Comparison of ENCODE assay signal across 27 cellular contexts in the genomic region with DNA sequence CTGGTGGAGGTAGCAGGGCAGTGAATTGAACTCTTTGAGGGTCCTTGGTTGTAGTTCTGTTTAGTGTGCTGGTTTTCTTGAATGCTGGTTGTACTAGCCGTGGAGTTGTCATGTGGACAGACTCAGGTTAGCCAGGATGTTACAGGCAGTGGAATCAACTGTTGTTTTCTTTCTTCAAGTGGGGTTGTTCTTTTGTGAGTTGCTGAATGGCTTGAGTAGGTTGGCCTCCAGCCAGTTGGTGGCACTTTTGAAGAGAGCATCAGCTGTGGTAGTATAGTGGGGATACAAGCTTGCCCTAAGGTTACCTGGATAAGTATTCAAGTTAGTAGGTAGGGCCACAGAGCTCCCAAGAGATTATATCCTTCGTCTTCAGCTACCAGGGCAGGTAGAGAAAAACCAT. TPM values are rescaled to one million over a fixed set of nuclear protein-coding genes. Genes with fewer than 3 reads are reported as not detected.
"Had no signal": no experiment of that assay in that cellular context is flagged by ENCODE, and none has a peak within 500 bp of the region (broad histone marks: within the 10 kb centered on the region; RNA-seq: fewer than 3 reads in every experiment).

No MANE protein-coding gene starts in this region.

- H3K4me1 ChIP-seq: breast epithelium, gastrocnemius medialis, prostate gland, testis, upper lobe of left lung, vagina had no signal

- H3K4me3 ChIP-seq: breast epithelium, gastrocnemius medialis, hepatocyte, ovary, prostate gland, skin epidermis, testis, upper lobe of left lung, vagina had no signal

- H3K36me3 ChIP-seq: breast epithelium, gastrocnemius medialis, ovary, prostate gland, upper lobe of left lung, vagina had no signal

- H3K9me3 ChIP-seq: breast epithelium, gastrocnemius medialis, ovary, testis, upper lobe of left lung, vagina had no signal

- H3K27me3 Mint-ChIP-seq: dendritic cell treated with granulocyte-macrophage colony-stimulating factor and Interleukin-4, amounts not matched to agents 40 ng/mL and 50 ng/mL, for 4 days had no signal

- H3K36me3 Mint-ChIP-seq: activated naive CD4-positive, alpha-beta T cell treated with anti-CD3 and anti-CD28 coated beads, Interleukin-2, amount 50 U/mL, for 72 hours had no signal

- H3K27ac Mint-ChIP-seq: activated naive CD4-positive, alpha-beta T cell treated with anti-CD3 and anti-CD28 coated beads, Interleukin-2, amount 50 U/mL, for 72 hours; activated T-cell treated with anti-CD3 and anti-CD28 coated beads, Interleukin-2, amount 50 U/mL, for 72 hours; dendritic cell treated with granulocyte-macrophage colony-stimulating factor and Interleukin-4, amounts not matched to agents 40 ng/mL and 50 ng/mL, for 4 days; T-helper 2 cell treated with Interferon-gamma antibody and Interleukin-4, amounts not matched to agents 5 μg/mL and 100 μg/mL, for 36 hours had no signal

- H3K27me3 ChIP-seq: breast epithelium, gastrocnemius medialis, hepatocyte, ovary, testis, upper lobe of left lung, vagina had no signal

- H3K9me3 Mint-ChIP-seq: T-helper 2 cell treated with Interferon-gamma antibody and Interleukin-4, amounts not matched to agents 5 μg/mL and 100 μg/mL, for 36 hours had no signal

- H3K4me3 Mint-ChIP-seq: activated T-cell treated with anti-CD3 and anti-CD28 coated beads, Interleukin-2, amount 50 U/mL, for 72 hours; dendritic cell treated with granulocyte-macrophage colony-stimulating factor and Interleukin-4, amounts not matched to agents 40 ng/mL and 50 ng/mL, for 4 days; nephron; T-helper 2 cell treated with Interferon-gamma antibody and Interleukin-4, amounts not matched to agents 5 μg/mL and 100 μg/mL, for 36 hours had no signal

- ATAC-seq: activated naive CD4-positive, alpha-beta T cell treated with anti-CD3 and anti-CD28 coated beads, Interleukin-2, amount 50 U/mL, for 72 hours; activated T-cell treated with anti-CD3 and anti-CD28 coated beads, Interleukin-2, amount 50 U/mL, for 72 hours; gastrocnemius medialis; sciatic nerve; stimulated activated naive CD8-positive, alpha-beta T cell treated with anti-CD3 and anti-CD28 coated beads, Interleukin-15, Interleukin-2, amounts not matched to agents 100 U/mL and 50 U/mL, for 24 hours had no signal

- DNase-seq: activated CD4-positive, alpha-beta T cell treated with anti-CD3 and anti-CD28 coated beads for 4 hours; activated CD4-positive, alpha-beta T cell treated with anti-CD3 and anti-CD28 coated beads, Interleukin-2, amount 50 U/mL, for 4 hours; activated naive CD4-positive, alpha-beta T cell; activated T-cell treated with anti-CD3 and anti-CD28 coated beads for 4 hours; activated T-cell treated with anti-CD3 and anti-CD28 coated beads, Interleukin-2, amount 50 U/mL, for 72 hours; central memory CD4-positive, alpha-beta T cell; effector CD4-positive, alpha-beta T cell; gastrocnemius medialis; left colon; mammary epithelial cell; ovary; retina; stimulated activated CD4-positive, alpha-beta T cell treated with anti-CD3 and anti-CD28 coated beads, Interleukin-12 subunit alpha, Interleukin-12 subunit beta, amount 100 ng/mL, for 4 hours; stimulated activated CD4-positive, alpha-beta T cell treated with anti-CD3 and anti-CD28 coated beads, Interleukin-4, amount 100 ng/mL, for 1 hour; stimulated activated naive CD8-positive, alpha-beta T cell treated with anti-CD3 and anti-CD28 coated beads, Interleukin-15, Interleukin-2, amounts not matched to agents 100 U/mL and 50 U/mL, for 24 hours; testis; upper lobe of left lung had no signal

- H3K27ac ChIP-seq: breast epithelium, gastrocnemius medialis, ovary, prostate gland, skin epidermis, testis, upper lobe of left lung, vagina had no signal

RNA-seq across cellular contexts. Expression of a gene that starts 31.8 kb away (rescaled TPM):
- total RNA-seq: activated naive CD4-positive, alpha-beta T cell treated with anti-CD3 and anti-CD28 coated beads, Interleukin-2, amount 50 U/mL, for 72 hours; activated T-cell treated with anti-CD3 and anti-CD28 coated beads, Interleukin-2, amount 50 U/mL, for 72 hours had no signal
